Comparison of ENCODE assay signal across 1 cellular context in the genomic region with DNA sequence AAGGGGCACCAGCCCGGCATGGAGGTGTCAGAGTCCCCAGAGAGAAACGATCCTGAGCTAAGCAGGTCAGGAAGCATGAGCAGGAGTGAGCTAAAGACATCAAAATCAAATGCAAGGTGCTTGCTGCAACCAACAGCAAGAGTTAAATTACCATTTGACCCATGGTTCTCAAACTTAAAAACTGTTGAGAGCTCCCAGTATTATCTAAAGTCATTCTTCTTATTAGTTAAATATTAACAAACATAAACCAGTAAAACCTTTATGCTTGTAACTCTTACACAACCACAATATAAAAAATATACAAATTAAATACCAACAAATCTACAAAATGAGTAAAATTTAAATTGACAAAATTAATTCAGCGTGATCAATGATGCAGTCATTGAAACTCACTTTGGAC.
TF ChIP-seq lines count a peak whose summit lies in the region.

No MANE protein-coding gene starts in this region.

TF ChIP-seq in HepG2, 621 proteins besides CTCF, POLR2A, EP300 and RAD21:
- TF ChIP-seq ZNF782 (CRISPR knock-in tag; IDR thresholded peaks at IDR 0.05; ENCODE audit: borderline replicate concordance) (no peak), ZNF30 (CRISPR knock-in tag; IDR thresholded peaks at IDR 0.05) (no peak), MEIS1 (CRISPR knock-in tag; IDR thresholded peaks at IDR 0.05; ENCODE audit: borderline replicate concordance) (no peak), ZNF136 (CRISPR knock-in tag; IDR thresholded peaks at IDR 0.05; ENCODE audit: low read depth) (no peak)
- TF ChIP-seq, protein P1, sequence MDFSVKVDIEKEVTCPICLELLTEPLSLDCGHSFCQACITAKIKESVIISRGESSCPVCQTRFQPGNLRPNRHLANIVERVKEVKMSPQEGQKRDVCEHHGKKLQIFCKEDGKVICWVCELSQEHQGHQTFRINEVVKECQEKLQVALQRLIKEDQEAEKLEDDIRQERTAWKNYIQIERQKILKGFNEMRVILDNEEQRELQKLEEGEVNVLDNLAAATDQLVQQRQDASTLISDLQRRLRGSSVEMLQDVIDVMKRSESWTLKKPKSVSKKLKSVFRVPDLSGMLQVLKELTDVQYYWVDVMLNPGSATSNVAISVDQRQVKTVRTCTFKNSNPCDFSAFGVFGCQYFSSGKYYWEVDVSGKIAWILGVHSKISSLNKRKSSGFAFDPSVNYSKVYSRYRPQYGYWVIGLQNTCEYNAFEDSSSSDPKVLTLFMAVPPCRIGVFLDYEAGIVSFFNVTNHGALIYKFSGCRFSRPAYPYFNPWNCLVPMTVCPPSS (IDR thresholded peaks at IDR 0.05): no peak
